In genomic region chr3:103685940-103686339, GRCh38 we compare ENCODE assay signal across 2 cellular contexts.
TF ChIP-seq lines count a peak whose summit lies in the region.

No MANE protein-coding gene starts in this region.

TF ChIP-seq in GM23338, 12 proteins besides CTCF, POLR2A, EP300 and RAD21 (continued from another document):
- TF ChIP-seq ZNF462 (CRISPR knock-in tag; IDR thresholded peaks at IDR 0.05) (no peak), JUNB (IDR thresholded peaks at IDR 0.05; ENCODE audit: unreplicated experiment) (no peak), REST (IDR thresholded peaks at IDR 0.05; ENCODE audit: unreplicated experiment) (no peak), POLR2AphosphoS5 (IDR thresholded peaks at IDR 0.05; ENCODE audit: low read depth) (no peak), EZH2 (IDR thresholded peaks at IDR 0.05; ENCODE audit: low read depth, unreplicated experiment) (no peak), STAT1 (IDR thresholded peaks at IDR 0.05; ENCODE audit: unreplicated experiment) (no peak), EZH2phosphoT487 (IDR thresholded peaks at IDR 0.05; ENCODE audit: unreplicated experiment) (no peak)

TF ChIP-seq in K562, 482 proteins besides CTCF, POLR2A, EP300 and RAD21 (continued from another document):
- TF ChIP-seq ZNF280B (CRISPR knock-in tag; IDR thresholded peaks at IDR 0.05) (no peak), NCOR1 (IDR thresholded peaks at IDR 0.05) (no peak), C11orf30 (IDR thresholded peaks at IDR 0.05; ENCODE audit: low read depth) (peak; percentile 31; the same call in 1 of the 2 replicates), ZNF316 (IDR thresholded peaks at IDR 0.05) (peak; percentile 40; the same call in 1 of the 2 replicates), STAT5B (CRISPR knock-in tag; IDR thresholded peaks at IDR 0.05) (no peak), MAFF (IDR thresholded peaks at IDR 0.05; ENCODE audit: low read length) (peak; percentile 33; the same call in 1 of the 2 replicates)
